In the genomic region with DNA sequence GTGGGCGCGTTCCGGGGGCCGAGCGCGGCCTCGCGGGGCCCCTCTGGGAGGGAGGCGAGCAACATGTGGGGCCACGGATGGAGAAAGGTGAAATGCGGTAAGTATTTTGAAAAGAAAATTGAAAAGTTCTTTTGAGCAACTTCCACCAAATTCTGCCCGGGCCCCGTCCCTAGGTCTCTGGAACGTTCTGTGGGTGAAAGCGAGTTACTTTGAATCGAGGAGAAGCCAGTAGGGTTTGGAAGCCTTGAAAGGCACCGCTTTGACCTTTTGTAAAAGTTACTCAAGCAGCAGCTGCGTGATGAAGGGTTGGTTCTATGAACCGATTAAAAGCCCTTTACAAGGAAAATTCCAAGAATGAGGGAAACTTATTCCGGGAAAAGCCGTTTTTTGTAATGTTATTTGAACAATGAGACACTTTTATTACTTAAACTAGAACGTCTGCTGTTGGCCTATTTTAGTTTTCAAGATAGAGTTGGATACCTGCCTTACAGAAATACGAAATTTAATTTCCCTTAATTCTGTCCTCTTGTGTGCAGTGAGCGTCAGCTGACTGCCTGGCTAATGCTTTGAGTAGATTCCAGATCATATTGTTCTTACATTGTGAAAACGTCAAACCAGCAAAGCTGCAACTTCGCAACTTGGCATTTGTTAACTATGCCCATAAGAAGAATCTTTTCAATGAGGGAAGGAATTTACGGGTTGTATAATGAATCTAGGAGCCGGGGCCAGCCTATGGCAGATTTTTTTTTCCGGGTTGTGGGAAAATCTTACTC, we compare ENCODE assay signal across 8 cellular contexts. TPM values are rescaled to one million over a fixed set of nuclear protein-coding genes. Genes with fewer than 3 reads are reported as not detected.
A peak's percentile ranks its signal among the peaks of the same experiment; 100 is the strongest.
DNase-seq lines count a peak whose midpoint lies in the region; ATAC-seq and TF ChIP-seq lines count a peak whose summit lies in the region.

No MANE protein-coding gene starts in this region.

- H3K9me3 ChIP-seq in adipocyte (ENCODE audit: control insufficient read depth, low read length), result no peaks in the 10 kb centered on the region

- H3K27me3 ChIP-seq in adipocyte (replicated peaks; ENCODE audit: control insufficient read depth, insufficient read depth, low read length), result no peaks in the 10 kb centered on the region

- POLR2A ChIA-PET in activated CD4-positive, alpha-beta T cell treated with anti-CD3 and anti-CD28 coated beads for 36 hours (lab: Charles Lee), result no interaction called here

- CTCF ChIA-PET in activated CD4-positive, alpha-beta T cell treated with anti-CD3 and anti-CD28 coated beads for 36 hours (lab: Charles Lee), result interaction anchor here (0.6 to 1.0 kb wide), 3 partner anchors 20 to 352 kb away, joined by 3 to 4 read pairs (median 3); no protein-coding TSS in a partner anchor

- TF ChIP-seq CTCF in progenitor cell of endocrine pancreas (IDR thresholded peaks at IDR 0.05; ENCODE audit: unreplicated experiment), result no peak

- H3K27me3 Mint-ChIP-seq in activated CD4-positive, alpha-beta T cell treated with anti-CD3 and anti-CD28 coated beads for 36 hours, result no peaks in the 10 kb centered on the region
- H3K27me3 Mint-ChIP-seq in progenitor cell of endocrine pancreas, result no peaks in the 10 kb centered on the region

- intact Hi-C loops in activated CD4-positive, alpha-beta T cell treated with anti-CD3 and anti-CD28 coated beads for 36 hours (cut with DNase I, micrococcal nuclease), result loop anchor here (2.0 to 5.0 kb wide), 6 partner anchors 119 to 771 kb away; partner anchors contain the start of genes BCDIN3D (in 1 of the 2), LIMA1 (in 1 of the 2), SMARCD1 (in 1 of the 2) and TFCP2 (in 1 of the 2)
- intact Hi-C loops in left ventricle myocardium superior (cut with micrococcal nuclease), result no loop called here

- H3K4me3 Mint-ChIP-seq in activated CD4-positive, alpha-beta T cell treated with anti-CD3 and anti-CD28 coated beads for 36 hours, result peak overlapping the region; percentile 93
- H3K4me3 Mint-ChIP-seq in progenitor cell of endocrine pancreas (ENCODE audit: low read depth), result peak overlapping the region; percentile 98

- H3K27ac Mint-ChIP-seq in activated CD4-positive, alpha-beta T cell treated with anti-CD3 and anti-CD28 coated beads for 36 hours, result peak overlapping the region; percentile 94
- peak overlapping the region; percentile 98 for H3K27ac Mint-ChIP-seq in progenitor cell of endocrine pancreas

- peak; percentile 1 for ATAC-seq in activated CD4-positive, alpha-beta T cell treated with anti-CD3 and anti-CD28 coated beads for 36 hours
- peak; percentile 35 for ATAC-seq in left ventricle myocardium superior
- ATAC-seq in GM18511 (IDR thresholded peaks at IDR 0.05; ENCODE audit: unreplicated experiment), result no peak

- peak; percentile 24 for DNase-seq in activated CD4-positive, alpha-beta T cell treated with anti-CD3 and anti-CD28 coated beads for 36 hours
- DNase-seq in activated CD4-positive, alpha-beta T cell treated with anti-CD3 and anti-CD28 coated beads for 1 hour, result no peak
- DNase-seq in KBM-7 (peak; percentile 53), adipocyte (ENCODE audit: low read depth) (peak; percentile 87), left ventricle myocardium superior (no peak), progenitor cell of endocrine pancreas (ENCODE audit: low spot score, unreplicated experiment) (no peak), HK-2 (ENCODE audit: unreplicated experiment) (no peak)

- H3K9ac ChIP-seq in adipocyte (ENCODE audit: low read length), result peak overlapping the region; percentile 99

- H3K4me1 ChIP-seq in adipocyte (ENCODE audit: control insufficient read depth, insufficient read depth, low read length), result peaks cover 25% of the 10 kb centered on the region

- H3K4me3 ChIP-seq in adipocyte (ENCODE audit: low read length), result peak overlapping the region; percentile 99

- peaks cover 15% of the 10 kb centered on the region for H3K36me3 Mint-ChIP-seq in activated CD4-positive, alpha-beta T cell treated with anti-CD3 and anti-CD28 coated beads for 36 hours (ENCODE audit: low read depth)
- no peaks in the 10 kb centered on the region for H3K36me3 Mint-ChIP-seq in progenitor cell of endocrine pancreas (ENCODE audit: insufficient read depth)

- peaks cover 13% of the 10 kb centered on the region for H3K4me1 Mint-ChIP-seq in activated CD4-positive, alpha-beta T cell treated with anti-CD3 and anti-CD28 coated beads for 36 hours
- H3K4me1 Mint-ChIP-seq in progenitor cell of endocrine pancreas (ENCODE audit: low read depth), result peaks cover 20% of the 10 kb centered on the region

- H3K9me3 Mint-ChIP-seq in activated CD4-positive, alpha-beta T cell treated with anti-CD3 and anti-CD28 coated beads for 36 hours (ENCODE audit: low read depth), result no peaks in the 10 kb centered on the region
- peaks cover 5% of the 10 kb centered on the region for H3K9me3 Mint-ChIP-seq in progenitor cell of endocrine pancreas (ENCODE audit: low read depth)

- in situ Hi-C loops in KBM-7 (cut with MboI; ENCODE audit: low pct_unique_long_range_greater_than_20kb, low sequenced_read_pairs), result no loop called here

- H3K36me3 ChIP-seq in adipocyte (ENCODE audit: control insufficient read depth, insufficient read depth, low read length, severe bottlenecking), result no peaks in the 10 kb centered on the region

RNA-seq across cellular contexts. Expression of gene LARP4, which starts 0.9 kb away (rescaled TPM):
- total RNA-seq in activated CD4-positive, alpha-beta T cell treated with anti-CD3 and anti-CD28 coated beads for 36 hours, result 10 to 100 TPM; 66.3 to 72.4 TPM
- total RNA-seq in left ventricle myocardium superior (55.6 TPM), progenitor cell of endocrine pancreas (58.5 and 64.2 TPM in 2 replicates)

RNA-seq across cellular contexts. Expression of gene FAM186A, which starts 5.2 kb away (rescaled TPM):
- total RNA-seq in activated CD4-positive, alpha-beta T cell treated with anti-CD3 and anti-CD28 coated beads for 36 hours, result not detected
- not detected for total RNA-seq in left ventricle myocardium superior
- total RNA-seq in progenitor cell of endocrine pancreas, result not detected in 2 replicates

Comparison
In these comparisons a context has a peak if more than half of its experiments do, and no peak if none do; other contexts are left out.
1. DNase-seq: peak in activated CD4-positive, alpha-beta T cell treated with anti-CD3 and anti-CD28 coated beads for 36 hours (single experiment), KBM-7 (single experiment) and adipocyte (single experiment); none in activated CD4-positive, alpha-beta T cell treated with anti-CD3 and anti-CD28 coated beads for 1 hour (single experiment), left ventricle myocardium superior (single experiment), progenitor cell of endocrine pancreas (single experiment) and HK-2 (single experiment).